8 cellular contexts compared by ENCODE assay signal in genomic region chr7:107563072-107563760, GRCh38. TPM values are rescaled to one million over a fixed set of nuclear protein-coding genes. Genes with fewer than 3 reads are reported as not detected.
DNase-seq lines count a peak whose midpoint lies in the region; ATAC-seq and TF ChIP-seq lines count a peak whose summit lies in the region.

No MANE protein-coding gene starts in this region.

- H3K27me3 ChIP-seq in iPS-20b (ENCODE audit: insufficient read depth, low read length) (no peaks in the 10 kb centered on the region), spleen (replicated peaks in 1 of 7) (no peaks in the 10 kb centered on the region)

- H3K36me3 ChIP-seq in iPS-20b (ENCODE audit: insufficient read depth, low read depth, low read length), result peaks cover 13% of the 10 kb centered on the region; the same call in 1 of the 2 replicates
- peaks cover 0 to 2% (median 0%) of the 10 kb centered on the region in 6 donors for H3K36me3 ChIP-seq in spleen

- CTCF ChIA-PET in activated CD4-positive, alpha-beta T cell treated with anti-CD3 and anti-CD28 coated beads for 36 hours (lab: Charles Lee), result interaction anchor here (0.9 to 1.5 kb wide), 2 partner anchors 10 to 96 kb away, joined by 3 to 6 read pairs; no protein-coding TSS in a partner anchor

- ATAC-seq in activated CD4-positive, alpha-beta T cell treated with anti-CD3 and anti-CD28 coated beads for 36 hours, result peak; percentile 65
- ATAC-seq in HG02678 (IDR thresholded peaks at IDR 0.05; ENCODE audit: unreplicated experiment), result peak; percentile 51

- H3K4me3 Mint-ChIP-seq in activated CD4-positive, alpha-beta T cell treated with anti-CD3 and anti-CD28 coated beads for 36 hours, result peak overlapping the region; percentile 85

- H3K4me1 ChIP-seq in iPS-20b (ENCODE audit: insufficient read depth, low read length) (peaks cover 16% of the 10 kb centered on the region), spleen (peaks cover 12 to 68% (median 55%) of the 10 kb centered on the region in 6 donors)

- H3K36me3 Mint-ChIP-seq in activated CD4-positive, alpha-beta T cell treated with anti-CD3 and anti-CD28 coated beads for 36 hours (ENCODE audit: low read depth), result peaks cover 17% of the 10 kb centered on the region

- TF ChIP-seq CTCF in astrocyte of the cerebellum (IDR thresholded peaks at IDR 0.05; ENCODE audit: low read depth, low read length, missing control alignments) (no peak), spleen (IDR thresholded peaks at IDR 0.05 in 8 of 11, conservative IDR thresholded peaks at IDR 0.05 in 3 of 11) (no peak)

- no peaks in the 10 kb centered on the region for H3K27me3 Mint-ChIP-seq in activated CD4-positive, alpha-beta T cell treated with anti-CD3 and anti-CD28 coated beads for 36 hours

- POLR2A ChIA-PET in activated CD4-positive, alpha-beta T cell treated with anti-CD3 and anti-CD28 coated beads for 36 hours (lab: Charles Lee), result interaction anchor here (0.7 to 1.5 kb wide), 3 partner anchors 16 to 181 kb away, joined by 3 to 7 read pairs (median 4); partner anchors contain the start of gene CBLL1

- no peak overlapping the region for H3K27ac ChIP-seq in iPS-20b (ENCODE audit: low read length)
- H3K27ac ChIP-seq in spleen, result peak overlapping the region; percentile 43 to 96 (median 94)

- DNase-seq in activated CD4-positive, alpha-beta T cell treated with anti-CD3 and anti-CD28 coated beads for 36 hours, result no peak
- no peak for DNase-seq in activated CD4-positive, alpha-beta T cell treated with anti-CD3 and anti-CD28 coated beads, Interleukin-2, amount 50 U/mL, for 48 hours
- peak; percentile 74 for DNase-seq in NCI-H1092 treated with DMSO at 0.1 percent for 48 hours (lab: John Stamatoyannopoulos, UW)
- DNase-seq in astrocyte of the cerebellum (ENCODE audit: low read depth), result no peak
- no peak for DNase-seq in spleen
- no peak for DNase-seq in HK-2 (ENCODE audit: unreplicated experiment)

- in situ Hi-C loops in astrocyte of the cerebellum (cut with HindIII; ENCODE audit: low sequenced_read_pairs), result loop anchor here (10.0 kb wide), 1 partner anchor 88 kb away; the partner anchor contains the start of gene GPR22

- peak overlapping the region; percentile 94 for H3K27ac Mint-ChIP-seq in activated CD4-positive, alpha-beta T cell treated with anti-CD3 and anti-CD28 coated beads for 36 hours

- peak overlapping the region; percentile 69 for H3K4me3 ChIP-seq in astrocyte of the cerebellum (ENCODE audit: low read depth, low read length)
- peak overlapping the region; percentile 94 for H3K4me3 ChIP-seq in iPS-20b (ENCODE audit: low read length)
- peak overlapping the region; percentile 58 to 98 (median 90) for H3K4me3 ChIP-seq in spleen

- H3K9me3 ChIP-seq in iPS-20b (ENCODE audit: insufficient read depth, low read depth, low read length), result no peaks in the 10 kb centered on the region
- no peaks in the 10 kb centered on the region for H3K9me3 ChIP-seq in spleen

- TF ChIP-seq POLR2A in spleen (IDR thresholded peaks at IDR 0.05), result no peak

- intact Hi-C loops in activated CD4-positive, alpha-beta T cell treated with anti-CD3 and anti-CD28 coated beads for 36 hours (cut with DNase I, micrococcal nuclease), result loop anchor here (1.0 to 10.0 kb wide), 11 partner anchors 17 to 1276 kb away; partner anchors contain the start of genes BCAP29 (in 2 of the 2), CBLL1 (in 2 of the 2), DLD (in 2 of the 2) and DNAJB9 (in 1 of the 2)
- intact Hi-C loops in spleen (cut with DNase I; ENCODE audit: low total_unique reads), result no loop called here

- 3 to 5% (median 4%) methylated on average over 19 to 21 of the region's 21 CpGs for WGBS in spleen, 5 donors

- no peaks in the 10 kb centered on the region for H3K9me3 Mint-ChIP-seq in activated CD4-positive, alpha-beta T cell treated with anti-CD3 and anti-CD28 coated beads for 36 hours (ENCODE audit: low read depth)

- peaks cover 62% of the 10 kb centered on the region for H3K4me1 Mint-ChIP-seq in activated CD4-positive, alpha-beta T cell treated with anti-CD3 and anti-CD28 coated beads for 36 hours

- peak overlapping the region; percentile 96 for H3K9ac ChIP-seq in iPS-20b (ENCODE audit: low read depth, low read length)

RNA-seq across cellular contexts. Expression of gene COG5, which starts 0.5 kb away (rescaled TPM):
- 10 to 100 TPM; 34.1 to 35.5 TPM for total RNA-seq in activated CD4-positive, alpha-beta T cell treated with anti-CD3 and anti-CD28 coated beads for 36 hours
- 10 to 100 TPM; 36.9 to 86.6 (median 55.6) TPM for total RNA-seq in spleen
- polyA plus RNA-seq in spleen, result 1 to 10 TPM; 3.6 to 7.6 (median 5.4) TPM

RNA-seq across cellular contexts. Expression of gene DUS4L, which starts 0.6 kb away (rescaled TPM):
- total RNA-seq in activated CD4-positive, alpha-beta T cell treated with anti-CD3 and anti-CD28 coated beads for 36 hours, result 10 to 100 TPM; 12.8 to 13.3 TPM
- 10 to 100 TPM in 3 of 7 donors, 1 to 10 TPM in 4; 4.6 to 18.0 (median 9.8) TPM for total RNA-seq in spleen
- polyA plus RNA-seq in spleen, result 1 to 10 TPM; 3.7 to 5.6 (median 5.1) TPM

RNA-seq across cellular contexts. Expression of gene BCAP29, which starts 16.8 kb away (rescaled TPM):
- 10 to 100 TPM; 31.4 to 38.8 TPM for total RNA-seq in activated CD4-positive, alpha-beta T cell treated with anti-CD3 and anti-CD28 coated beads for 36 hours
- 100 to 1,000 TPM in 2 of 7 donors, 10 to 100 TPM in 5; 34.2 to 139 (median 55.0) TPM for total RNA-seq in spleen
- polyA plus RNA-seq in spleen, result 10 to 100 TPM; 11.2 to 18.2 (median 14.8) TPM
